8 cellular contexts compared by ENCODE assay signal in genomic region chr7:105268511-105269392, GRCh38.
DNase-seq lines count a peak whose midpoint lies in the region; ATAC-seq, FAIRE-seq and TF ChIP-seq lines count a peak whose summit lies in the region.

No MANE protein-coding gene starts in this region.

- no peaks in the 10 kb centered on the region for H3K9me3 ChIP-seq in CD4-positive, CD25-positive, alpha-beta regulatory T cell (ENCODE audit: control insufficient read depth in 2 of 2, low read length in 2 of 2)
- H3K9me3 ChIP-seq in spleen: no peaks in the 10 kb centered on the region

- 4 to 8% (median 5%) methylated on average over 6 of the region's 6 CpGs for WGBS in spleen, 5 donors

- H3K27ac Mint-ChIP-seq in CD4-positive, CD25-positive, alpha-beta regulatory T cell: peak overlapping the region; percentile 77 to 98 (median 96)
- H3K27ac Mint-ChIP-seq in MCF 10A (ENCODE audit: low read depth, unreplicated experiment): peak overlapping the region; percentile 98

- H3K36me3 Mint-ChIP-seq in CD4-positive, CD25-positive, alpha-beta regulatory T cell: no peaks in the 10 kb centered on the region
- H3K36me3 Mint-ChIP-seq in MCF 10A (ENCODE audit: insufficient read depth, unreplicated experiment): no peaks in the 10 kb centered on the region

- H3K27ac ChIP-seq in CD4-positive, CD25-positive, alpha-beta regulatory T cell (ENCODE audit: insufficient read depth, low read length, poor library complexity, severe bottlenecking): peak overlapping the region; percentile 55
- H3K27ac ChIP-seq in spleen: peak overlapping the region; percentile 59 to 81 (median 76)

- H3K27me3 ChIP-seq in CD4-positive, CD25-positive, alpha-beta regulatory T cell (ENCODE audit: control insufficient read depth, insufficient read depth, low read length): no peaks in the 10 kb centered on the region
- no peaks in the 10 kb centered on the region for H3K27me3 ChIP-seq in spleen (replicated peaks in 1 of 7)

- DNase-seq in CD4-positive, CD25-positive, alpha-beta regulatory T cell: peak in 2 of 3 donors; percentile 58 to 70
- peak; percentile 29 for DNase-seq in NCI-H82 treated with DMSO at 0.1 percent for 48 hours (lab: John Stamatoyannopoulos, UW; ENCODE audit: unreplicated experiment)
- peak; percentile 63 for DNase-seq in MCF 10A (ENCODE audit: unreplicated experiment)
- no peak for DNase-seq in spleen
- DNase-seq in activated CD4-positive, CD25-positive, alpha-beta regulatory T cell treated with anti-CD3 and anti-CD28 coated beads, Interleukin-2, amount 50 U/mL, for 72 hours: no peak

- TF ChIP-seq POLR2A in spleen (IDR thresholded peaks at IDR 0.05): no peak

- peak; percentile 98 for FAIRE-seq in islet of Langerhans (lab: Jason Lieb, UNC)

- H3K4me3 Mint-ChIP-seq in CD4-positive, CD25-positive, alpha-beta regulatory T cell: peak overlapping the region; percentile 86 to 97 (median 94)
- peak overlapping the region; percentile 85 for H3K4me3 Mint-ChIP-seq in MCF 10A (ENCODE audit: unreplicated experiment)

- H3K4me1 Mint-ChIP-seq in CD4-positive, CD25-positive, alpha-beta regulatory T cell: peaks cover 47 to 78% (median 56%) of the 10 kb centered on the region in 4 donors
- peaks cover 26% of the 10 kb centered on the region for H3K4me1 Mint-ChIP-seq in MCF 10A (ENCODE audit: insufficient read depth, unreplicated experiment)

- BruUV-seq in MCF 10A (replicated peaks; lab: Mats Ljungman, UMichigan): TSS peak; percentile 84

- H3K4me1 ChIP-seq in CD4-positive, CD25-positive, alpha-beta regulatory T cell (ENCODE audit: control insufficient read depth, insufficient read depth, low read length, poor library complexity, severe bottlenecking): peaks cover 30% of the 10 kb centered on the region
- H3K4me1 ChIP-seq in spleen: peaks cover 25 to 57% (median 40%) of the 10 kb centered on the region in 6 donors

- no peaks in the 10 kb centered on the region for H3K27me3 Mint-ChIP-seq in CD4-positive, CD25-positive, alpha-beta regulatory T cell
- no peaks in the 10 kb centered on the region for H3K27me3 Mint-ChIP-seq in MCF 10A (ENCODE audit: insufficient read depth, unreplicated experiment)

- no peaks in the 10 kb centered on the region for H3K9me3 Mint-ChIP-seq in CD4-positive, CD25-positive, alpha-beta regulatory T cell
- no peaks in the 10 kb centered on the region for H3K9me3 Mint-ChIP-seq in MCF 10A (ENCODE audit: unreplicated experiment)

- peak; percentile 70 to 72 for ATAC-seq in CD4-positive, CD25-positive, alpha-beta regulatory T cell (ENCODE audit: low read depth in 2 of 2)
- ATAC-seq in GM18870 (IDR thresholded peaks at IDR 0.05; ENCODE audit: unreplicated experiment) (peak; percentile 69), HG03159 (IDR thresholded peaks at IDR 0.05; ENCODE audit: unreplicated experiment) (peak; percentile 74)

- H3K4me3 ChIP-seq in CD4-positive, CD25-positive, alpha-beta regulatory T cell (ENCODE audit: low read depth, low read length): peak overlapping the region; percentile 97
- peak overlapping the region; percentile 18 to 63 (median 36) for H3K4me3 ChIP-seq in spleen

- POLR2A ChIA-PET in MCF 10A (lab: Yijun Ruan, JAX): interaction anchor here (0.6 to 4.8 kb wide), 36 partner anchors 8 to 258 kb away, joined by 3 to 45 read pairs (median 4); partner anchors contain the start of genes KMT2E and SRPK2

- no peak for TF ChIP-seq CTCF in MCF 10A (IDR thresholded peaks at IDR 0.05; ENCODE audit: unreplicated experiment)
- no peak for TF ChIP-seq CTCF in spleen (IDR thresholded peaks at IDR 0.05 in 8 of 11, conservative IDR thresholded peaks at IDR 0.05 in 3 of 11)

- CTCF ChIA-PET in MCF 10A (lab: Yijun Ruan, JAX): interaction anchor here (0.6 to 1.2 kb wide), 8 partner anchors 18 to 151 kb away, joined by 3 to 5 read pairs (median 3); no protein-coding TSS in a partner anchor

- no peaks in the 10 kb centered on the region for H3K36me3 ChIP-seq in CD4-positive, CD25-positive, alpha-beta regulatory T cell (ENCODE audit: control insufficient read depth, insufficient read depth, low read length)
- H3K36me3 ChIP-seq in spleen: no peaks in the 10 kb centered on the region

- intact Hi-C loops in MCF 10A (cut with micrococcal nuclease) (loop anchor here (5.0 kb wide), 2 partner anchors 41 to 116 kb away; no protein-coding TSS in a partner anchor), spleen (cut with DNase I; ENCODE audit: low total_unique reads) (no loop called here)

Comparison
In these comparisons a context has a peak if more than half of its experiments do, and no peak if none do; other contexts are left out.
1. DNase-seq: peak in CD4-positive, CD25-positive, alpha-beta regulatory T cell (2 of 3), NCI-H82 treated with DMSO at 0.1 percent for 48 hours (single experiment) and MCF 10A (single experiment); none in spleen (single experiment) and activated CD4-positive, CD25-positive, alpha-beta regulatory T cell treated with anti-CD3 and anti-CD28 coated beads, Interleukin-2, amount 50 U/mL, for 72 hours (single experiment).
2. Peak in every context shown above with its lines, with median percentiles within 50 percentile points of each other: ATAC-seq.